Comparison of ENCODE assay signal across 8 cellular contexts in genomic region chr13:76019421-76020044, GRCh38.
DNase-seq lines count a peak whose midpoint lies in the region; ATAC-seq and TF ChIP-seq lines count a peak whose summit lies in the region.

No MANE protein-coding gene starts in this region.

- H3K4me1 Mint-ChIP-seq in nephron progenitor cell: peaks cover 28% of the 10 kb centered on the region

- H3K4me3 Mint-ChIP-seq in nephron progenitor cell: peak overlapping the region; percentile 14

- H3K27me3 ChIP-seq in dorsolateral prefrontal cortex (no peaks in the 10 kb centered on the region), body of pancreas (no peaks in the 10 kb centered on the region)

- H3K27ac ChIP-seq in dorsolateral prefrontal cortex: peak overlapping the region in 55 of 59 donors; percentile 7 to 91 (median 72)
- H3K27ac ChIP-seq in body of pancreas: no peak overlapping the region

- H3K36me3 Mint-ChIP-seq in nephron progenitor cell (ENCODE audit: low read depth): no peaks in the 10 kb centered on the region

- no peaks in the 10 kb centered on the region for H3K36me3 ChIP-seq in body of pancreas (replicated peaks in 1 of 2; ENCODE audit: insufficient read depth in 1 of 2, low read depth in 2 of 2)

- H3K27ac Mint-ChIP-seq in nephron progenitor cell: no peak overlapping the region

- TF ChIP-seq POLR2A in body of pancreas (IDR thresholded peaks at IDR 0.05): no peak

- no peaks in the 10 kb centered on the region for H3K9me3 Mint-ChIP-seq in nephron progenitor cell

- peak overlapping the region in 14 of 59 donors; percentile 11 to 45 (median 23) for H3K4me3 ChIP-seq in dorsolateral prefrontal cortex
- no peak overlapping the region for H3K4me3 ChIP-seq in body of pancreas

- WGBS in body of pancreas, 2 donors: 67 to 79% methylated on average over 14 to 21 of the region's 21 CpGs

- DNase-seq in NAMALWA (ENCODE audit: low spot score) (peak; percentile 41), dorsolateral prefrontal cortex (peak; percentile 5 to 83 (median 62)), nephron progenitor cell (peak; percentile 45), GOT3 (lab: John Stamatoyannopoulos, UW) (no peak), GM03348 (ENCODE audit: low spot score) (no peak), NCI-H2107 treated with DMSO at 0.1 percent for 48 hours (lab: John Stamatoyannopoulos, UW; ENCODE audit: unreplicated experiment) (no peak), body of pancreas (no peak)

- intact Hi-C loops in dorsolateral prefrontal cortex (cut with DNase I) (loop anchor here (5.0 to 10.0 kb wide), 3 partner anchors 142 to 453 kb away; no protein-coding TSS in a partner anchor), body of pancreas (cut with DNase I) (no loop called here)

- H3K4me1 ChIP-seq in body of pancreas: no peaks in the 10 kb centered on the region

- no peaks in the 10 kb centered on the region for H3K9me3 ChIP-seq in body of pancreas

- TF ChIP-seq CTCF in GM12873 (IDR thresholded peaks at IDR 0.05; ENCODE audit: insufficient read depth, low read depth, low read length, missing control alignments): peak; percentile 46
- TF ChIP-seq CTCF in dorsolateral prefrontal cortex (IDR thresholded peaks at IDR 0.05 in 54 of 56, conservative IDR thresholded peaks at IDR 0.05 in 2 of 56; ENCODE audit: low read depth in 1 of 56, partially characterized antibody in 56 of 56): peak in 53 of 56 donors; percentile 16 to 80 (median 56)
- peak; percentile 44 for TF ChIP-seq CTCF in nephron progenitor cell (IDR thresholded peaks at IDR 0.05)
- no peak for TF ChIP-seq CTCF in body of pancreas (IDR thresholded peaks at IDR 0.05)

- H3K27me3 Mint-ChIP-seq in nephron progenitor cell (ENCODE audit: low read depth, poor library complexity): peaks cover 8% of the 10 kb centered on the region

- no peak for ATAC-seq in body of pancreas

Comparison
In these comparisons a context has a peak if more than half of its experiments do, and no peak if none do; other contexts are left out.
1. CTCF ChIP-seq: peak in GM12873 (single experiment), dorsolateral prefrontal cortex (53 of 56) and nephron progenitor cell (single experiment); none in body of pancreas (0 of 7).
2. DNase-seq: peak in NAMALWA (single experiment), dorsolateral prefrontal cortex (10 of 10) and nephron progenitor cell (single experiment); none in GOT3 (single experiment), GM03348 (single experiment), NCI-H2107 treated with DMSO at 0.1 percent for 48 hours (single experiment) and body of pancreas (0 of 4).
3. H3K27ac ChIP-seq: peak in dorsolateral prefrontal cortex (55 of 59); none in body of pancreas (0 of 4).